12 cellular contexts compared by ENCODE assay signal in genomic region chr7:33072471-33072870, GRCh38. TPM values are rescaled to one million over a fixed set of nuclear protein-coding genes. Genes with fewer than 3 reads are reported as not detected.
DNase-seq lines count a peak whose midpoint lies in the region; ATAC-seq, FAIRE-seq and TF ChIP-seq lines count a peak whose summit lies in the region.
"Had no signal": no experiment of that assay in that cellular context is flagged by ENCODE, and none has a peak within 500 bp of the region (broad histone marks: within the 10 kb centered on the region; RNA-seq: fewer than 3 reads in every experiment).

No MANE protein-coding gene starts in this region.

- DNase-seq in AG08395 (ENCODE audit: low spot score) (peak; percentile 83), LHCN-M2 (ENCODE audit: low read depth) (peak; percentile 77), bronchial epithelial cell (ENCODE audit: low read depth) (peak; percentile 21), right cardiac atrium (no peak), DMS79 (lab: John Stamatoyannopoulos, UW) (no peak), HT-29 (ENCODE audit: low spot score) (no peak), NCI-H2227 treated with DMSO at 0.1 percent for 48 hours (lab: John Stamatoyannopoulos, UW) (no peak)
- no peak for DNase-seq in activated CD8-positive, alpha-beta memory T cell treated with anti-CD3 and anti-CD28 coated beads for 24 hours
- DNase-seq: activated effector memory CD4-positive, alpha-beta T cell treated with Interleukin-2 at 50 U/mL for 16 hours; C1 segment of cervical spinal cord; sigmoid colon had no signal

- no peak for TF ChIP-seq CTCF in bronchial epithelial cell (IDR thresholded peaks at IDR 0.05; ENCODE audit: insufficient read depth, low read length, severe bottlenecking)

- H3K4me1 ChIP-seq in right cardiac atrium (ENCODE audit: control insufficient read depth, insufficient read depth, low read length), result no peaks in the 10 kb centered on the region

- no peak for FAIRE-seq in bronchial epithelial cell (lab: Jason Lieb, UNC)

- intact Hi-C loops in right cardiac atrium (cut with DNase I), result no loop called here

- H3K27ac ChIP-seq in right cardiac atrium (ENCODE audit: low read length), result no peak overlapping the region

- H3K27me3 ChIP-seq in bronchial epithelial cell (ENCODE audit: control insufficient read depth, insufficient read depth, low read length) (no peaks in the 10 kb centered on the region), right cardiac atrium (ENCODE audit: control insufficient read depth, insufficient read depth) (no peaks in the 10 kb centered on the region)
- H3K27me3 ChIP-seq: sigmoid colon had no signal

- no peaks in the 10 kb centered on the region for H3K36me3 ChIP-seq in bronchial epithelial cell (ENCODE audit: control insufficient read depth, insufficient read depth, low read length)
- H3K36me3 ChIP-seq: sigmoid colon had no signal

- peak; percentile 40 to 51 for ATAC-seq in right cardiac atrium
- ATAC-seq: HCT116 had no signal

- H3K9me3 ChIP-seq in right cardiac atrium (ENCODE audit: control insufficient read depth, low read length), result peaks cover 2% of the 10 kb centered on the region

- H3K4me3 ChIP-seq in bronchial epithelial cell (ENCODE audit: low read depth, low read length) (no peak overlapping the region), right cardiac atrium (ENCODE audit: low read length) (no peak overlapping the region)
- H3K4me3 ChIP-seq: sigmoid colon had no signal

- 12% methylated on average over 2 of the region's 2 CpGs for WGBS in right cardiac atrium

RNA-seq across cellular contexts. Expression of gene NT5C3A, which starts 9.9 kb away (rescaled TPM):
- 35.9 and 40.1 TPM in 2 replicates for total RNA-seq in LHCN-M2 (2014; rRNA removed)
- polyA plus RNA-seq in LHCN-M2 (2012), result 12.2 TPM
- 22.4 and 49.8 TPM in 2 replicates for total RNA-seq in bronchial epithelial cell
- total RNA-seq in right cardiac atrium, result 10 to 100 TPM; 13.9 to 21.9 (median 17.4) TPM
- polyA plus RNA-seq in right cardiac atrium, result 12.8 TPM
- 30.6 and 35.6 TPM in 2 replicates for total RNA-seq in HT-29 (2014; rRNA removed; shearing (Covaris generic))

RNA-seq across cellular contexts. Expression of gene RP9, which starts 36.7 kb away (rescaled TPM):
- total RNA-seq in LHCN-M2 (2014; rRNA removed) (12.7 and 18.5 TPM in 2 replicates), bronchial epithelial cell (12.1 and 12.2 TPM in 2 replicates), right cardiac atrium (10 to 100 TPM; 15.2 to 19.7 (median 15.6) TPM)
- 30.0 TPM for polyA plus RNA-seq in LHCN-M2 (2012)
- polyA plus RNA-seq in right cardiac atrium, result 16.3 TPM
- total RNA-seq in HT-29 (2014; rRNA removed; shearing (Covaris generic)), result 12.0 and 12.6 TPM in 2 replicates

RNA-seq across cellular contexts. Expression of gene BBS9, which starts 56.9 kb away (rescaled TPM):
- total RNA-seq in LHCN-M2 (2014; rRNA removed) (7.3 and 12.2 TPM in 2 replicates), bronchial epithelial cell (4.2 and 4.5 TPM in 2 replicates), right cardiac atrium (10 to 100 TPM; 12.5 to 18.1 (median 14.3) TPM)
- polyA plus RNA-seq in LHCN-M2 (2012), result 8.0 TPM
- 4.5 TPM for polyA plus RNA-seq in right cardiac atrium
- total RNA-seq in HT-29 (2014; rRNA removed; shearing (Covaris generic)), result 0.57 and 3.8 TPM in 2 replicates

Comparison
In these comparisons a context has a peak if more than half of its experiments do, and no peak if none do; other contexts are left out.
1. DNase-seq: peak in AG08395 (single experiment), LHCN-M2 (single experiment) and bronchial epithelial cell (single experiment); none in right cardiac atrium (0 of 3), DMS79 (single experiment), activated CD8-positive, alpha-beta memory T cell treated with anti-CD3 and anti-CD28 coated beads for 24 hours (single experiment), HT-29 (single experiment) and NCI-H2227 treated with DMSO at 0.1 percent for 48 hours (single experiment).